1 cellular context compared by ENCODE assay signal in the genomic region with DNA sequence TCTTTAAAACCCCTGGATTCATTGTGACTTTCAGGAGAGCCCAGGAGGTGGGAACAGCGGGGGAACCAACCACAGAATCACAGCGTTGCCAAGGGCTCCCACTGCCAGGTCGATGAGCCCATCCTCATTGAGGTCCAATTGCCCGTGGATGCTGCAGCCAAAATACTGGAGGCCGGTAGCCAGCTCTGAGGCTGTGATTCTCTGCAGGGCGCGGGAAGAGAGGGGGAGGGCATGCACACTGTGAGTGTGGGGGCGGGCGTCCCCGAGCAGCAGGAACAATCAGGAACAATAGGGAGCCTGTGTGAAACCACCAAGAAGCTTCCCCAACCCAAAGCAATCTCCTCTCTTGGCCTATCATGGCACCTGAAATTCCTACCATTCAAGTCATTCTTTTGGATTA.
TF ChIP-seq lines count a peak whose summit lies in the region.

No MANE protein-coding gene starts in this region.

TF ChIP-seq in GM23338, 12 proteins besides CTCF, POLR2A, EP300 and RAD21:
- TF ChIP-seq, protein P1, sequence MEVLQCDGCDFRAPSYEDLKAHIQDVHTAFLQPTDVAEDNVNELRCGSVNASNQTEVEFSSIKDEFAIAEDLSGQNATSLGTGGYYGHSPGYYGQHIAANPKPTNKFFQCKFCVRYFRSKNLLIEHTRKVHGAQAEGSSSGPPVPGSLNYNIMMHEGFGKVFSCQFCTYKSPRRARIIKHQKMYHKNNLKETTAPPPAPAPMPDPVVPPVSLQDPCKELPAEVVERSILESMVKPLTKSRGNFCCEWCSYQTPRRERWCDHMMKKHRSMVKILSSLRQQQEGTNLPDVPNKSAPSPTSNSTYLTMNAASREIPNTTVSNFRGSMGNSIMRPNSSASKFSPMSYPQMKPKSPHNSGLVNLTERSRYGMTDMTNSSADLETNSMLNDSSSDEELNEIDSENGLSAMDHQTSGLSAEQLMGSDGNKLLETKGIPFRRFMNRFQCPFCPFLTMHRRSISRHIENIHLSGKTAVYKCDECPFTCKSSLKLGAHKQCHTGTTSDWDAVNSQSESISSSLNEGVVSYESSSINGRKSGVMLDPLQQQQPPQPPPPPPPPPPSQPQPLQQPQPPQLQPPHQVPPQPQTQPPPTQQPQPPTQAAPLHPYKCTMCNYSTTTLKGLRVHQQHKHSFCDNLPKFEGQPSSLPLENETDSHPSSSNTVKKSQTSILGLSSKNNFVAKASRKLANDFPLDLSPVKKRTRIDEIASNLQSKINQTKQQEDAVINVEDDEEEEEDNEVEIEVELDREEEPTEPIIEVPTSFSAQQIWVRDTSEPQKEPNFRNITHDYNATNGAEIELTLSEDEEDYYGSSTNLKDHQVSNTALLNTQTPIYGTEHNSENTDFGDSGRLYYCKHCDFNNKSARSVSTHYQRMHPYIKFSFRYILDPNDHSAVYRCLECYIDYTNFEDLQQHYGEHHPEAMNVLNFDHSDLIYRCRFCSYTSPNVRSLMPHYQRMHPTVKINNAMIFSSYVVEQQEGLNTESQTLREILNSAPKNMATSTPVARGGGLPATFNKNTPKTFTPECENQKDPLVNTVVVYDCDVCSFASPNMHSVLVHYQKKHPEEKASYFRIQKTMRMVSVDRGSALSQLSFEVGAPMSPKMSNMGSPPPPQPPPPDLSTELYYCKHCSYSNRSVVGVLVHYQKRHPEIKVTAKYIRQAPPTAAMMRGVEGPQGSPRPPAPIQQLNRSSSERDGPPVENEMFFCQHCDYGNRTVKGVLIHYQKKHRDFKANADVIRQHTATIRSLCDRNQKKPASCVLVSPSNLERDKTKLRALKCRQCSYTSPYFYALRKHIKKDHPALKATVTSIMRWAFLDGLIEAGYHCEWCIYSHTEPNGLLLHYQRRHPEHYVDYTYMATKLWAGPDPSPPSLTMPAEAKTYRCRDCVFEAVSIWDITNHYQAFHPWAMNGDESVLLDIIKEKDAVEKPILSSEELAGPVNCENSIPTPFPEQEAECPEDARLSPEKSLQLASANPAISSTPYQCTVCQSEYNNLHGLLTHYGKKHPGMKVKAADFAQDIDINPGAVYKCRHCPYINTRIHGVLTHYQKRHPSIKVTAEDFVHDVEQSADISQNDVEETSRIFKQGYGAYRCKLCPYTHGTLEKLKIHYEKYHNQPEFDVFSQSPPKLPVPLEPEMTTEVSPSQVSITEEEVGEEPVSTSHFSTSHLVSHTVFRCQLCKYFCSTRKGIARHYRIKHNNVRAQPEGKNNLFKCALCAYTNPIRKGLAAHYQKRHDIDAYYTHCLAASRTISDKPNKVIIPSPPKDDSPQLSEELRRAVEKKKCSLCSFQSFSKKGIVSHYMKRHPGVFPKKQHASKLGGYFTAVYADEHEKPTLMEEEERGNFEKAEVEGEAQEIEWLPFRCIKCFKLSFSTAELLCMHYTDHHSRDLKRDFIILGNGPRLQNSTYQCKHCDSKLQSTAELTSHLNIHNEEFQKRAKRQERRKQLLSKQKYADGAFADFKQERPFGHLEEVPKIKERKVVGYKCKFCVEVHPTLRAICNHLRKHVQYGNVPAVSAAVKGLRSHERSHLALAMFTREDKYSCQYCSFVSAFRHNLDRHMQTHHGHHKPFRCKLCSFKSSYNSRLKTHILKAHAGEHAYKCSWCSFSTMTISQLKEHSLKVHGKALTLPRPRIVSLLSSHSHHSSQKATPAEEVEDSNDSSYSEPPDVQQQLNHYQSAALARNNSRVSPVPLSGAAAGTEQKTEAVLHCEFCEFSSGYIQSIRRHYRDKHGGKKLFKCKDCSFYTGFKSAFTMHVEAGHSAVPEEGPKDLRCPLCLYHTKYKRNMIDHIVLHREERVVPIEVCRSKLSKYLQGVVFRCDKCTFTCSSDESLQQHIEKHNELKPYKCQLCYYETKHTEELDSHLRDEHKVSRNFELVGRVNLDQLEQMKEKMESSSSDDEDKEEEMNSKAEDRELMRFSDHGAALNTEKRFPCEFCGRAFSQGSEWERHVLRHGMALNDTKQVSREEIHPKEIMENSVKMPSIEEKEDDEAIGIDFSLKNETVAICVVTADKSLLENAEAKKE (CRISPR knock-in tag; IDR thresholded peaks at IDR 0.05): no peak
